8 cellular contexts compared by ENCODE assay signal in genomic region chr10:132422169-132422691, GRCh38. TPM values are rescaled to one million over a fixed set of nuclear protein-coding genes. Genes with fewer than 3 reads are reported as not detected.
DNase-seq lines count a peak whose midpoint lies in the region; ATAC-seq lines count a peak whose summit lies in the region.

No MANE protein-coding gene starts in this region.

- H3K4me1 ChIP-seq in mesendoderm (ENCODE audit: control insufficient read depth, low read depth, low read length) = peaks cover 8% of the 10 kb centered on the region

- no peaks in the 10 kb centered on the region for H3K79me1 ChIP-seq in mesendoderm (ENCODE audit: low read length)

- H3K23ac ChIP-seq in mesendoderm (ENCODE audit: low read length) = no peak overlapping the region

- no peaks in the 10 kb centered on the region for H3K79me2 ChIP-seq in mesendoderm (ENCODE audit: control insufficient read depth, insufficient read depth, low read length)

- peak overlapping the region; percentile 23 for H2AK5ac ChIP-seq in mesendoderm (ENCODE audit: low read length)

- no peaks in the 10 kb centered on the region for H3K36me3 ChIP-seq in mesendoderm (ENCODE audit: control insufficient read depth, insufficient read depth, low read length)

- H3K27me3 ChIP-seq in mesendoderm (ENCODE audit: insufficient read depth, low read length, poor library complexity) = no peaks in the 10 kb centered on the region

- H4K5ac ChIP-seq in mesendoderm (ENCODE audit: low read length) = no peak overlapping the region

- H3K4me3 ChIP-seq in mesendoderm (ENCODE audit: low read length) = no peak overlapping the region

- no peak overlapping the region for H2BK120ac ChIP-seq in mesendoderm (ENCODE audit: low read depth, low read length)

- H2BK15ac ChIP-seq in mesendoderm (replicated peaks; ENCODE audit: low read depth) = no peak overlapping the region

- H4K8ac ChIP-seq in mesendoderm (ENCODE audit: low read depth, low read length) = no peak overlapping the region

- no peak overlapping the region for H3K4ac ChIP-seq in mesendoderm (ENCODE audit: low read depth, low read length)

- no CpG with 5 or more reads among the region's 20 CpGs for WGBS in mesendoderm (ENCODE audit: extremely low coverage, insufficient coverage, low lambda C conversion rate)

- H3K27ac ChIP-seq in mesendoderm (ENCODE audit: low read depth, low read length) = no peak overlapping the region

- DNase-seq in SHP77 (lab: John Stamatoyannopoulos, UW) (peak; percentile 75 to 79), mesendoderm (no peak), occipital lobe (lab: John Stamatoyannopoulos, UW) (no peak)
- no peak for DNase-seq in NK-92 treated with Interleukin-12 subunit alpha and Interleukin-12 subunit beta, amount 100 ng/mL, for 24 hours (lab: John Stamatoyannopoulos, UW)
- DNase-seq in activated CD4-positive, alpha-beta T cell treated with anti-CD3 and anti-CD28 coated beads for 4 hours = no peak
- no peak for DNase-seq in activated effector memory CD4-positive, alpha-beta T cell treated with anti-CD3 and anti-CD28 coated beads, Interleukin-2, amount 50 U/mL, for 16 hours

- H3K4me2 ChIP-seq in mesendoderm (ENCODE audit: low read length) = no peak overlapping the region

- H2BK5ac ChIP-seq in mesendoderm (ENCODE audit: low read length) = no peak overlapping the region

- peak overlapping the region; percentile 46 for H3K18ac ChIP-seq in mesendoderm (ENCODE audit: low read length)

- peak overlapping the region; percentile 50 for H3K9ac ChIP-seq in mesendoderm (ENCODE audit: low read length)

- peak overlapping the region; percentile 79 for H3K56ac ChIP-seq in mesendoderm (ENCODE audit: low read length)

- ATAC-seq in GM18498 (IDR thresholded peaks at IDR 0.05; ENCODE audit: unreplicated experiment) (peak; percentile 43), HG02763 (IDR thresholded peaks at IDR 0.05; ENCODE audit: unreplicated experiment) (peak; percentile 42)

RNA-seq across cellular contexts. Expression of gene PWWP2B, which starts 25.2 kb away (rescaled TPM):
- polyA plus RNA-seq in mesendoderm (2013, experiment 1 of 2) = 4.0 TPM
- polyA plus RNA-seq in mesendoderm (2013, experiment 2 of 2) = 3.9 TPM
- total RNA-seq in occipital lobe = 5.6 TPM

Comparison
In these comparisons a context has a peak if more than half of its experiments do, and no peak if none do; other contexts are left out.
1. DNase-seq: peak in SHP77 (2 of 2); none in mesendoderm (single experiment), NK-92 treated with Interleukin-12 subunit alpha and Interleukin-12 subunit beta, amount 100 ng/mL, for 24 hours (single experiment), activated CD4-positive, alpha-beta T cell treated with anti-CD3 and anti-CD28 coated beads for 4 hours (0 of 2), activated effector memory CD4-positive, alpha-beta T cell treated with anti-CD3 and anti-CD28 coated beads, Interleukin-2, amount 50 U/mL, for 16 hours (single experiment) and occipital lobe (single experiment).